3 cellular contexts compared by ENCODE assay signal in genomic region chr12:107105410-107105703, GRCh38.
TF ChIP-seq lines count a peak whose summit lies in the region.

No MANE protein-coding gene starts in this region.

TF ChIP-seq in A549, 52 proteins besides CTCF, POLR2A, EP300 and RAD21:
- TF ChIP-seq RCOR1 (IDR thresholded peaks at IDR 0.05; ENCODE audit: low read depth, low read length) (no peak), FOSL2 (IDR thresholded peaks at IDR 0.05) (no peak), FOSL2 (CRISPR knock-in tag; IDR thresholded peaks at IDR 0.05) (0 out of 2 replicates have a peak, but pooled peaks have one; percentile 1), PHF8 (IDR thresholded peaks at IDR 0.05; ENCODE audit: borderline replicate concordance, low read depth) (no peak), ELK1 (IDR thresholded peaks at IDR 0.05; ENCODE audit: low read depth, low read length) (no peak), HES2 (IDR thresholded peaks at IDR 0.05) (no peak), ZNF302 (CRISPR knock-in tag; IDR thresholded peaks at IDR 0.05) (no peak)
TF ChIP-seq in A549: peak in this region for 1.

TF ChIP-seq in IMR-90, 13 proteins besides CTCF, POLR2A, EP300 and RAD21 (continued from another document):
- TF ChIP-seq MAZ (IDR thresholded peaks at IDR 0.05; ENCODE audit: borderline replicate concordance, low read depth, low read length): no peak
- TF ChIP-seq BHLHE40 (IDR thresholded peaks at IDR 0.05; ENCODE audit: low read depth, low read length): no peak
- no peak for TF ChIP-seq RCOR1 (IDR thresholded peaks at IDR 0.05; ENCODE audit: insufficient replicate concordance, low read length)
TF ChIP-seq in IMR-90: peak in this region for 0.

TF ChIP-seq in WTC11, 78 proteins besides CTCF, POLR2A, EP300 and RAD21:
- TF ChIP-seq ZNF263 (CRISPR knock-in tag; IDR thresholded peaks at IDR 0.05; ENCODE audit: low read depth) (no peak), ATF2 (CRISPR knock-in tag; IDR thresholded peaks at IDR 0.05; ENCODE audit: borderline replicate concordance, low read depth) (no peak), ZNF416 (CRISPR knock-in tag; IDR thresholded peaks at IDR 0.05) (no peak), TEAD4 (CRISPR knock-in tag; IDR thresholded peaks at IDR 0.05) (no peak), ZNF396 (CRISPR knock-in tag; IDR thresholded peaks at IDR 0.05; ENCODE audit: borderline replicate concordance) (no peak), ZBTB21 (CRISPR knock-in tag; IDR thresholded peaks at IDR 0.05; ENCODE audit: borderline replicate concordance) (no peak), FOXP1 (CRISPR knock-in tag; IDR thresholded peaks at IDR 0.05; ENCODE audit: borderline replicate concordance) (no peak), ZSCAN18 (CRISPR knock-in tag; IDR thresholded peaks at IDR 0.05) (no peak), HMGA2 (CRISPR knock-in tag; IDR thresholded peaks at IDR 0.05) (no peak), TP53 (CRISPR knock-in tag; IDR thresholded peaks at IDR 0.05) (no peak), ETV6 (CRISPR knock-in tag; IDR thresholded peaks at IDR 0.05) (no peak), CDX4 (CRISPR knock-in tag; IDR thresholded peaks at IDR 0.05; ENCODE audit: borderline replicate concordance) (no peak), JAZF1 (CRISPR knock-in tag; IDR thresholded peaks at IDR 0.05) (no peak), ZNF425 (CRISPR knock-in tag; conservative IDR thresholded peaks at IDR 0.05) (no peak), GTF2I (CRISPR knock-in tag; conservative IDR thresholded peaks at IDR 0.05) (no peak)
TF ChIP-seq in WTC11: peak in this region for 0.
